In the genomic region with DNA sequence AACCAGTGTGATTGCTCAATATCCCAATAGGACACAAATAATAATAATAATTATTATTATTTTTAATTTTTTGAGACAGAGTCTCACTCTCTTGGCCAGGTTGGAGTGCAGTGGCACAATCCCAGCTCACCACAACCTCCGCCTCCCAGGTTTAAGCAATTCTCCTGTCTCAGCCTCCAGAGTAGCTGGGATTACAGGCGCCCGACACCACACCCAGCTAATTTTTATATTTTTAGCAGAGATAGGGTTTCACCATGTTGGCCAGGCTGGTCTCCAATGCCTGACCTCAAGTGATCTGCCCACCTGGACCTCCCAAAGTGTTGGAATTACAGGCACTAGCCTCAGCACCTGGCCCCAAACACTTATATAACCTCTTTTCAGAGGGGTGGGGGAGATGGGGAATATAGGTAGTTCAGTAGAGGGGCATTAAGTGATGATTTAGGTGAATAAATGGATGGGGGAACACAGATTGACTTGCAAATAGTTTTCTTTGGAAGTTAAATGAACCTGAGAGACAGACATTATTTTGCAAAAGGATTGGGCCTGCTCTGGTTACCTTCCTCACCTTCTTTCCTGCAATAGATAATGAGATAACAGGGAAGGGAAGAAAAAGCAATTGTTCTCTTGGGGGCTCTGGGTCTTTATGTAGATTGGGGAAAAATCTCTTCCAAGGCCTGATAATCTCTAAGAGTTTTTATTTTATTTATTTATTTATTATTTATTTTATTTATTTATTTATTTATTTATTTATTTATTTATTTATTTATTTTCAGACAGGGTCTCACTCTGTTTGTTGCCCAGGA, we compare ENCODE assay signal across 2 cellular contexts.
TF ChIP-seq lines count a peak whose summit lies in the region.

No MANE protein-coding gene starts in this region.

TF ChIP-seq in HEK293, 187 proteins besides CTCF, POLR2A, EP300 and RAD21 (continued from another document and continues in another):
- TF ChIP-seq, protein P1, sequence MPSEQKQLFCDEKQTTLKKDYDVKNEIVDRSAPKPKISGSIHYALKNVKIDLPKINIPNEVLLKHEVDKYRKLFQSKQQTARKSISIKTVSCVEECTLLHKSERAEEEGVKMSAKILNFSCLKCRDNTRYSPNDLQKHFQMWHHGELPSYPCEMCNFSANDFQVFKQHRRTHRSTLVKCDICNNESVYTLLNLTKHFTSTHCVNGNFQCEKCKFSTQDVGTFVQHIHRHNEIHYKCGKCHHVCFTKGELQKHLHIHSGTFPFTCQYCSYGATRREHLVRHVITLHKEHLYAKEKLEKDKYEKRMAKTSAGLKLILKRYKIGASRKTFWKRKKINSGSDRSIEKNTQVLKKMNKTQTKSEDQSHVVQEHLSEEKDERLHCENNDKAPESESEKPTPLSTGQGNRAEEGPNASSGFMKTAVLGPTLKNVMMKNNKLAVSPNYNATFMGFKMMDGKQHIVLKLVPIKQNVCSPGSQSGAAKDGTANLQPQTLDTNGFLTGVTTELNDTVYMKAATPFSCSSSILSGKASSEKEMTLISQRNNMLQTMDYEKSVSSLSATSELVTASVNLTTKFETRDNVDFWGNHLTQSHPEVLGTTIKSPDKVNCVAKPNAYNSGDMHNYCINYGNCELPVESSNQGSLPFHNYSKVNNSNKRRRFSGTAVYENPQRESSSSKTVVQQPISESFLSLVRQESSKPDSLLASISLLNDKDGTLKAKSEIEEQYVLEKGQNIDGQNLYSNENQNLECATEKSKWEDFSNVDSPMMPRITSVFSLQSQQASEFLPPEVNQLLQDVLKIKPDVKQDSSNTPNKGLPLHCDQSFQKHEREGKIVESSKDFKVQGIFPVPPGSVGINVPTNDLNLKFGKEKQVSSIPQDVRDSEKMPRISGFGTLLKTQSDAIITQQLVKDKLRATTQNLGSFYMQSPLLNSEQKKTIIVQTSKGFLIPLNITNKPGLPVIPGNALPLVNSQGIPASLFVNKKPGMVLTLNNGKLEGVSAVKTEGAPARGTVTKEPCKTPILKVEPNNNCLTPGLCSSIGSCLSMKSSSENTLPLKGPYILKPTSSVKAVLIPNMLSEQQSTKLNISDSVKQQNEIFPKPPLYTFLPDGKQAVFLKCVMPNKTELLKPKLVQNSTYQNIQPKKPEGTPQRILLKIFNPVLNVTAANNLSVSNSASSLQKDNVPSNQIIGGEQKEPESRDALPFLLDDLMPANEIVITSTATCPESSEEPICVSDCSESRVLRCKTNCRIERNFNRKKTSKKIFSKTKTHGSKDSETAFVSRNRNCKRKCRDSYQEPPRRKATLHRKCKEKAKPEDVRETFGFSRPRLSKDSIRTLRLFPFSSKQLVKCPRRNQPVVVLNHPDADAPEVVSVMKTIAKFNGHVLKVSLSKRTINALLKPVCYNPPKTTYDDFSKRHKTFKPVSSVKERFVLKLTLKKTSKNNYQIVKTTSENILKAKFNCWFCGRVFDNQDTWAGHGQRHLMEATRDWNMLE (tag by site-specific recombination; conservative IDR thresholded peaks at IDR 0.05; ENCODE audit: low read depth) = peak; percentile 98
- TF ChIP-seq ZNF610 (tag by site-specific recombination; IDR thresholded peaks at IDR 0.05; ENCODE audit: borderline replicate concordance) (peak; percentile 25; the same call in 1 of the 2 replicates), KLF7 (tag by site-specific recombination; IDR thresholded peaks at IDR 0.05; ENCODE audit: borderline replicate concordance) (no peak), ZNF266 (tag by site-specific recombination; IDR thresholded peaks at IDR 0.05; ENCODE audit: low read depth) (peak; percentile 87; the same call in 1 of the 2 replicates), ZNF785 (tag by site-specific recombination; IDR thresholded peaks at IDR 0.05) (no peak), ZNF629 (tag by site-specific recombination; IDR thresholded peaks at IDR 0.05) (peak; percentile 73), MZF1 (tag by site-specific recombination; IDR thresholded peaks at IDR 0.05; ENCODE audit: borderline replicate concordance) (peak; percentile 31; the same call in 1 of the 2 replicates), BCL11A (tag by site-specific recombination; IDR thresholded peaks at IDR 0.05; ENCODE audit: low read depth) (no peak), ZNF19 (tag by site-specific recombination; IDR thresholded peaks at IDR 0.05; ENCODE audit: low read depth) (0 out of 2 replicates have a peak, but pooled peaks have one; percentile 7), GLI2 (tag by site-specific recombination; IDR thresholded peaks at IDR 0.05; ENCODE audit: borderline replicate concordance, low read depth) (peak; percentile 62; the same call in 1 of the 2 replicates), ZNF2 (tag by site-specific recombination; IDR thresholded peaks at IDR 0.05) (no peak), ZFP3 (tag by site-specific recombination; IDR thresholded peaks at IDR 0.05; ENCODE audit: low read depth) (0 out of 2 replicates have a peak, but pooled peaks have one; percentile 34), ZNF140 (tag by site-specific recombination; IDR thresholded peaks at IDR 0.05) (peak; percentile 87; the same call in 1 of the 2 replicates), ZXDB (tag by site-specific recombination; IDR thresholded peaks at IDR 0.05) (peak; percentile 89), ZNF791 (tag by site-specific recombination; IDR thresholded peaks at IDR 0.05) (peak; percentile 62; the same call in 1 of the 2 replicates), ZNF426 (tag by site-specific recombination; IDR thresholded peaks at IDR 0.05) (peak; percentile 99), ZNF302 (tag by site-specific recombination; IDR thresholded peaks at IDR 0.05; ENCODE audit: low read depth) (no peak), ZNF24 (tag by site-specific recombination; IDR thresholded peaks at IDR 0.05) (0 out of 2 replicates have a peak, but pooled peaks have one; percentile 51), HOXD13 (CRISPR knock-in tag; IDR thresholded peaks at IDR 0.05; ENCODE audit: borderline replicate concordance) (no peak), ZNF558 (tag by site-specific recombination; IDR thresholded peaks at IDR 0.05) (peak; percentile 84), ZNF510 (tag by site-specific recombination; IDR thresholded peaks at IDR 0.05; ENCODE audit: insufficient replicate concordance) (peak; percentile 89), ZNF335 (tag by site-specific recombination; conservative IDR thresholded peaks at IDR 0.05) (no peak), ZNF366 (tag by site-specific recombination; conservative IDR thresholded peaks at IDR 0.05) (peak; percentile 62), ZNF146 (tag by site-specific recombination; IDR thresholded peaks at IDR 0.05) (no peak)

TF ChIP-seq in WTC11, 78 proteins besides CTCF, POLR2A, EP300 and RAD21 (continued from another document and continues in another):
- TF ChIP-seq, protein P2, sequence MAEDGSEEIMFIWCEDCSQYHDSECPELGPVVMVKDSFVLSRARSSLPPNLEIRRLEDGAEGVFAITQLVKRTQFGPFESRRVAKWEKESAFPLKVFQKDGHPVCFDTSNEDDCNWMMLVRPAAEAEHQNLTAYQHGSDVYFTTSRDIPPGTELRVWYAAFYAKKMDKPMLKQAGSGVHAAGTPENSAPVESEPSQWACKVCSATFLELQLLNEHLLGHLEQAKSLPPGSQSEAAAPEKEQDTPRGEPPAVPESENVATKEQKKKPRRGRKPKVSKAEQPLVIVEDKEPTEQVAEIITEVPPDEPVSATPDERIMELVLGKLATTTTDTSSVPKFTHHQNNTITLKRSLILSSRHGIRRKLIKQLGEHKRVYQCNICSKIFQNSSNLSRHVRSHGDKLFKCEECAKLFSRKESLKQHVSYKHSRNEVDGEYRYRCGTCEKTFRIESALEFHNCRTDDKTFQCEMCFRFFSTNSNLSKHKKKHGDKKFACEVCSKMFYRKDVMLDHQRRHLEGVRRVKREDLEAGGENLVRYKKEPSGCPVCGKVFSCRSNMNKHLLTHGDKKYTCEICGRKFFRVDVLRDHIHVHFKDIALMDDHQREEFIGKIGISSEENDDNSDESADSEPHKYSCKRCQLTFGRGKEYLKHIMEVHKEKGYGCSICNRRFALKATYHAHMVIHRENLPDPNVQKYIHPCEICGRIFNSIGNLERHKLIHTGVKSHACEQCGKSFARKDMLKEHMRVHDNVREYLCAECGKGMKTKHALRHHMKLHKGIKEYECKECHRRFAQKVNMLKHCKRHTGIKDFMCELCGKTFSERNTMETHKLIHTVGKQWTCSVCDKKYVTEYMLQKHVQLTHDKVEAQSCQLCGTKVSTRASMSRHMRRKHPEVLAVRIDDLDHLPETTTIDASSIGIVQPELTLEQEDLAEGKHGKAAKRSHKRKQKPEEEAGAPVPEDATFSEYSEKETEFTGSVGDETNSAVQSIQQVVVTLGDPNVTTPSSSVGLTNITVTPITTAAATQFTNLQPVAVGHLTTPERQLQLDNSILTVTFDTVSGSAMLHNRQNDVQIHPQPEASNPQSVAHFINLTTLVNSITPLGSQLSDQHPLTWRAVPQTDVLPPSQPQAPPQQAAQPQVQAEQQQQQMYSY (CRISPR knock-in tag; IDR thresholded peaks at IDR 0.05) = no peak
- no peak for TF ChIP-seq TCF7 (CRISPR knock-in tag; IDR thresholded peaks at IDR 0.05; ENCODE audit: low read depth)
- TF ChIP-seq ZNF232 (CRISPR knock-in tag; IDR thresholded peaks at IDR 0.05) = no peak
- no peak for TF ChIP-seq RELA (CRISPR knock-in tag; IDR thresholded peaks at IDR 0.05; ENCODE audit: borderline replicate concordance)
- TF ChIP-seq, protein P3, sequence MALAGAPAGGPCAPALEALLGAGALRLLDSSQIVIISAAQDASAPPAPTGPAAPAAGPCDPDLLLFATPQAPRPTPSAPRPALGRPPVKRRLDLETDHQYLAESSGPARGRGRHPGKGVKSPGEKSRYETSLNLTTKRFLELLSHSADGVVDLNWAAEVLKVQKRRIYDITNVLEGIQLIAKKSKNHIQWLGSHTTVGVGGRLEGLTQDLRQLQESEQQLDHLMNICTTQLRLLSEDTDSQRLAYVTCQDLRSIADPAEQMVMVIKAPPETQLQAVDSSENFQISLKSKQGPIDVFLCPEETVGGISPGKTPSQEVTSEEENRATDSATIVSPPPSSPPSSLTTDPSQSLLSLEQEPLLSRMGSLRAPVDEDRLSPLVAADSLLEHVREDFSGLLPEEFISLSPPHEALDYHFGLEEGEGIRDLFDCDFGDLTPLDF (CRISPR knock-in tag; IDR thresholded peaks at IDR 0.05) = no peak
- TF ChIP-seq, protein P4, sequence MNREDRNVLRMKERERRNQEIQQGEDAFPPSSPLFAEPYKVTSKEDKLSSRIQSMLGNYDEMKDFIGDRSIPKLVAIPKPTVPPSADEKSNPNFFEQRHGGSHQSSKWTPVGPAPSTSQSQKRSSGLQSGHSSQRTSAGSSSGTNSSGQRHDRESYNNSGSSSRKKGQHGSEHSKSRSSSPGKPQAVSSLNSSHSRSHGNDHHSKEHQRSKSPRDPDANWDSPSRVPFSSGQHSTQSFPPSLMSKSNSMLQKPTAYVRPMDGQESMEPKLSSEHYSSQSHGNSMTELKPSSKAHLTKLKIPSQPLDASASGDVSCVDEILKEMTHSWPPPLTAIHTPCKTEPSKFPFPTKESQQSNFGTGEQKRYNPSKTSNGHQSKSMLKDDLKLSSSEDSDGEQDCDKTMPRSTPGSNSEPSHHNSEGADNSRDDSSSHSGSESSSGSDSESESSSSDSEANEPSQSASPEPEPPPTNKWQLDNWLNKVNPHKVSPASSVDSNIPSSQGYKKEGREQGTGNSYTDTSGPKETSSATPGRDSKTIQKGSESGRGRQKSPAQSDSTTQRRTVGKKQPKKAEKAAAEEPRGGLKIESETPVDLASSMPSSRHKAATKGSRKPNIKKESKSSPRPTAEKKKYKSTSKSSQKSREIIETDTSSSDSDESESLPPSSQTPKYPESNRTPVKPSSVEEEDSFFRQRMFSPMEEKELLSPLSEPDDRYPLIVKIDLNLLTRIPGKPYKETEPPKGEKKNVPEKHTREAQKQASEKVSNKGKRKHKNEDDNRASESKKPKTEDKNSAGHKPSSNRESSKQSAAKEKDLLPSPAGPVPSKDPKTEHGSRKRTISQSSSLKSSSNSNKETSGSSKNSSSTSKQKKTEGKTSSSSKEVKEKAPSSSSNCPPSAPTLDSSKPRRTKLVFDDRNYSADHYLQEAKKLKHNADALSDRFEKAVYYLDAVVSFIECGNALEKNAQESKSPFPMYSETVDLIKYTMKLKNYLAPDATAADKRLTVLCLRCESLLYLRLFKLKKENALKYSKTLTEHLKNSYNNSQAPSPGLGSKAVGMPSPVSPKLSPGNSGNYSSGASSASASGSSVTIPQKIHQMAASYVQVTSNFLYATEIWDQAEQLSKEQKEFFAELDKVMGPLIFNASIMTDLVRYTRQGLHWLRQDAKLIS (CRISPR knock-in tag; IDR thresholded peaks at IDR 0.05; ENCODE audit: borderline replicate concordance) = no peak
- TF ChIP-seq, protein P5, sequence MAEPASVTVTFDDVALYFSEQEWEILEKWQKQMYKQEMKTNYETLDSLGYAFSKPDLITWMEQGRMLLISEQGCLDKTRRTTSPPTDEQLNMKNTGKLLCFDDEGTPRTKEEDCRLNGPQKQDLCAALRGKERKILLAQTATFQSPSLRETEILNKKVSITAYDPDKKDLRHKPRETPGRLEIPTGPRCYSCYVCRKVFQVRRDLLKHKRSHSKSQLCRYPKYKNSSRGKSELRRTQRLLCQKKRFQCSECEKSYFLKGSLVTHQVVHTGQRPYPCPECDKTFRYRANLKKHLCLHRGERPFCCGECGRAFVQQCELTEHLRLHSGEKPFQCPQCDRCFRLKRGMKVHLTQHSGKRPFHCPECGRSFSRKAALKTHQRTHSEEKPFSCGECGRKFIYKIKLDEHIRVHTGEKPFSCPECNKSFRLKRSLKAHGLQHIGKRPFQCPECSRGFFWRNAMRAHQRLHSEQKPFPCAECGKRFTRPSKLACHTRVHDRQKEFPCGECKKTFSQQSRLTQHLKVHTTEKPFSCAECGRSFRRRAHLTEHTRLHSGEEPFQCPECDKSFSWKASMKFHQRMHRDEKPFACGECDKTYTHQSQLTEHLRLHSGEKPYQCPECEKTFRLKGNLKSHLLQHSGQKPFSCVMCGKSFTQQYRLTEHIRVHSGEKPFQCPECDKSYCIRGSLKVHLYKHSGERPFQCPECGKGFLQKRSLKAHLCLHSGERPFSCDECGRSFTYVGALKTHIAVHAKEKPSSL (CRISPR knock-in tag; conservative IDR thresholded peaks at IDR 0.05) = no peak
- TF ChIP-seq, protein P6, sequence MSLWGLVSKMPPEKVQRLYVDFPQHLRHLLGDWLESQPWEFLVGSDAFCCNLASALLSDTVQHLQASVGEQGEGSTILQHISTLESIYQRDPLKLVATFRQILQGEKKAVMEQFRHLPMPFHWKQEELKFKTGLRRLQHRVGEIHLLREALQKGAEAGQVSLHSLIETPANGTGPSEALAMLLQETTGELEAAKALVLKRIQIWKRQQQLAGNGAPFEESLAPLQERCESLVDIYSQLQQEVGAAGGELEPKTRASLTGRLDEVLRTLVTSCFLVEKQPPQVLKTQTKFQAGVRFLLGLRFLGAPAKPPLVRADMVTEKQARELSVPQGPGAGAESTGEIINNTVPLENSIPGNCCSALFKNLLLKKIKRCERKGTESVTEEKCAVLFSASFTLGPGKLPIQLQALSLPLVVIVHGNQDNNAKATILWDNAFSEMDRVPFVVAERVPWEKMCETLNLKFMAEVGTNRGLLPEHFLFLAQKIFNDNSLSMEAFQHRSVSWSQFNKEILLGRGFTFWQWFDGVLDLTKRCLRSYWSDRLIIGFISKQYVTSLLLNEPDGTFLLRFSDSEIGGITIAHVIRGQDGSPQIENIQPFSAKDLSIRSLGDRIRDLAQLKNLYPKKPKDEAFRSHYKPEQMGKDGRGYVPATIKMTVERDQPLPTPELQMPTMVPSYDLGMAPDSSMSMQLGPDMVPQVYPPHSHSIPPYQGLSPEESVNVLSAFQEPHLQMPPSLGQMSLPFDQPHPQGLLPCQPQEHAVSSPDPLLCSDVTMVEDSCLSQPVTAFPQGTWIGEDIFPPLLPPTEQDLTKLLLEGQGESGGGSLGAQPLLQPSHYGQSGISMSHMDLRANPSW (CRISPR knock-in tag; conservative IDR thresholded peaks at IDR 0.05; ENCODE audit: low read depth) = no peak
- TF ChIP-seq, protein P7, sequence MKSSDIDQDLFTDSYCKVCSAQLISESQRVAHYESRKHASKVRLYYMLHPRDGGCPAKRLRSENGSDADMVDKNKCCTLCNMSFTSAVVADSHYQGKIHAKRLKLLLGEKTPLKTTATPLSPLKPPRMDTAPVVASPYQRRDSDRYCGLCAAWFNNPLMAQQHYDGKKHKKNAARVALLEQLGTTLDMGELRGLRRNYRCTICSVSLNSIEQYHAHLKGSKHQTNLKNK (CRISPR knock-in tag; IDR thresholded peaks at IDR 0.05) = peak; percentile 33; the same call in 1 of the 2 replicates
- no peak for TF ChIP-seq ZNF138 (CRISPR knock-in tag; conservative IDR thresholded peaks at IDR 0.05)
- TF ChIP-seq CREB1 (CRISPR knock-in tag; IDR thresholded peaks at IDR 0.05) = no peak
- no peak for TF ChIP-seq GRHL2 (CRISPR knock-in tag; IDR thresholded peaks at IDR 0.05; ENCODE audit: insufficient replicate concordance, severe bottlenecking)
- 0 out of 2 replicates have a peak, but pooled peaks have one; percentile 42 for TF ChIP-seq FOXK1 (CRISPR knock-in tag; IDR thresholded peaks at IDR 0.05)
- TF ChIP-seq NFE2L1 (CRISPR knock-in tag; IDR thresholded peaks at IDR 0.05) = no peak
- TF ChIP-seq SOX15 (CRISPR knock-in tag; IDR thresholded peaks at IDR 0.05) = no peak
